In genomic region chr22:39529487-39529851, GRCh38 we compare ENCODE assay signal across 9 cellular contexts. TPM values are rescaled to one million over a fixed set of nuclear protein-coding genes. Genes with fewer than 3 reads are reported as not detected.
DNase-seq lines count a peak whose midpoint lies in the region; ATAC-seq and TF ChIP-seq lines count a peak whose summit lies in the region.
"Had no signal": no experiment of that assay in that cellular context is flagged by ENCODE, and none has a peak within 500 bp of the region (broad histone marks: within the 10 kb centered on the region; RNA-seq: fewer than 3 reads in every experiment).

No MANE protein-coding gene starts in this region.

- no peaks in the 10 kb centered on the region for H3K9me3 Mint-ChIP-seq in activated CD4-positive, alpha-beta T cell treated with anti-CD3 and anti-CD28 coated beads, Interleukin-2, amount 10 ng/mL, durations not matched to agents 7 days and 5 days
- H3K9me3 Mint-ChIP-seq in activated B cell treated with CpG ODN at 0.5 μM for 24 hours, result no peaks in the 10 kb centered on the region

- H3K4me3 ChIP-seq in subcutaneous abdominal adipose tissue (ENCODE audit: low read depth in 1 of 5, low read length in 5 of 5), result peak overlapping the region in 3 of 5 donors; percentile 3 to 42 (median 6)

- H3K9me3 ChIP-seq in subcutaneous abdominal adipose tissue (ENCODE audit: control insufficient read depth in 5 of 5, low read length in 5 of 5), result no peaks in the 10 kb centered on the region

- H3K4me1 Mint-ChIP-seq in activated CD4-positive, alpha-beta T cell treated with anti-CD3 and anti-CD28 coated beads, Interleukin-2, amount 10 ng/mL, durations not matched to agents 7 days and 5 days, result peaks cover 86% of the 10 kb centered on the region
- peaks cover 83% of the 10 kb centered on the region for H3K4me1 Mint-ChIP-seq in activated B cell treated with CpG ODN at 0.5 μM for 24 hours

- peak overlapping the region; percentile 52 for H3K4me3 Mint-ChIP-seq in activated CD4-positive, alpha-beta T cell treated with anti-CD3 and anti-CD28 coated beads, Interleukin-2, amount 10 ng/mL, durations not matched to agents 7 days and 5 days
- peak overlapping the region; percentile 74 for H3K4me3 Mint-ChIP-seq in activated B cell treated with CpG ODN at 0.5 μM for 24 hours

- no peaks in the 10 kb centered on the region for H3K27me3 Mint-ChIP-seq in activated CD4-positive, alpha-beta T cell treated with anti-CD3 and anti-CD28 coated beads, Interleukin-2, amount 10 ng/mL, durations not matched to agents 7 days and 5 days
- no peaks in the 10 kb centered on the region for H3K27me3 Mint-ChIP-seq in activated B cell treated with CpG ODN at 0.5 μM for 24 hours

- CTCF ChIA-PET in activated CD4-positive, alpha-beta T cell treated with anti-CD3 and anti-CD28 coated beads, Interleukin-2, amount 10 ng/mL, durations not matched to agents 7 days and 5 days (lab: Charles Lee), result interaction anchor here (0.6 to 11.4 kb wide), 37 partner anchors 9 to 819 kb away, joined by 3 to 216 read pairs (median 5); partner anchors contain the start of genes ATF4, CBX7, MIEF1 and RPL3
- CTCF ChIA-PET in activated B cell treated with CpG ODN at 0.5 μM for 24 hours (lab: Charles Lee), result interaction anchor here (0.7 to 4.8 kb wide), 37 partner anchors 9 to 818 kb away, joined by 3 to 42 read pairs (median 5); partner anchors contain the start of genes ATF4, RPL3, SYNGR1 and TAB1

- no peak for TF ChIP-seq CTCF in activated B cell treated with CpG ODN at 0.5 μM for 24 hours (IDR thresholded peaks at IDR 0.05)

- H3K36me3 Mint-ChIP-seq in activated CD4-positive, alpha-beta T cell treated with anti-CD3 and anti-CD28 coated beads, Interleukin-2, amount 10 ng/mL, durations not matched to agents 7 days and 5 days (ENCODE audit: low read depth), result peaks cover 55% of the 10 kb centered on the region
- peaks cover 59% of the 10 kb centered on the region for H3K36me3 Mint-ChIP-seq in activated B cell treated with CpG ODN at 0.5 μM for 24 hours (ENCODE audit: low read depth)

- H3K27me3 ChIP-seq in layer of hippocampus (ENCODE audit: control insufficient read depth, insufficient read depth, low read length) (no peaks in the 10 kb centered on the region), subcutaneous abdominal adipose tissue (ENCODE audit: control insufficient read depth in 5 of 5, insufficient read depth in 4 of 5, low read length in 5 of 5) (no peaks in the 10 kb centered on the region)

- H3K4me1 ChIP-seq in subcutaneous abdominal adipose tissue (ENCODE audit: control insufficient read depth in 5 of 5, insufficient read depth in 5 of 5, low read length in 5 of 5), result peaks cover 20 to 83% (median 70%) of the 10 kb centered on the region in 5 donors

- H3K27ac Mint-ChIP-seq in activated CD4-positive, alpha-beta T cell treated with anti-CD3 and anti-CD28 coated beads, Interleukin-2, amount 10 ng/mL, durations not matched to agents 7 days and 5 days, result peak overlapping the region; percentile 80
- H3K27ac Mint-ChIP-seq in activated B cell treated with CpG ODN at 0.5 μM for 24 hours, result peak overlapping the region; percentile 85

- intact Hi-C loops in activated B cell treated with CpG ODN at 0.5 μM for 24 hours (cut with micrococcal nuclease), result loop anchor here (1.0 to 2.0 kb wide), 5 partner anchors 34 to 359 kb away; partner anchors contain the start of gene TAB1

- no peak for ATAC-seq in activated B cell treated with CpG ODN at 0.5 μM for 24 hours (ENCODE audit: low read depth)
- ATAC-seq in HG02885 (IDR thresholded peaks at IDR 0.05; ENCODE audit: poor library complexity, unreplicated experiment), result no peak

- no peak for DNase-seq in activated CD4-positive, alpha-beta T cell treated with anti-CD3 and anti-CD28 coated beads, Interleukin-2, amount 10 ng/mL, durations not matched to agents 7 days and 5 days
- no peak for DNase-seq in activated CD4-positive, alpha-beta T cell treated with anti-CD3 and anti-CD28 coated beads, Interleukin-2, amount 50 U/mL, for 1 hour
- no peak for DNase-seq in activated B cell treated with CpG ODN at 0.5 μM for 24 hours
- DNase-seq in Kasumi-1 (lab: John Stamatoyannopoulos, UW), result no peak
- no peak for DNase-seq in NK-92 (lab: John Stamatoyannopoulos, UW; ENCODE audit: unreplicated experiment)
- DNase-seq: SIG-M5 had no signal

- peak overlapping the region in 1 of 5 donors; percentile 26 for H3K9ac ChIP-seq in subcutaneous abdominal adipose tissue (ENCODE audit: low read length in 5 of 5)

- H3K36me3 ChIP-seq in subcutaneous abdominal adipose tissue (ENCODE audit: control insufficient read depth in 5 of 5, insufficient read depth in 5 of 5, low read length in 5 of 5), result peaks cover 0 to 43% (median 25%) of the 10 kb centered on the region in 5 donors

- H3K27ac ChIP-seq in layer of hippocampus (ENCODE audit: low read depth, low read length) (peak overlapping the region; percentile 60), subcutaneous abdominal adipose tissue (ENCODE audit: low read depth, low read length) (peak overlapping the region; percentile 30)

- POLR2A ChIA-PET in activated CD4-positive, alpha-beta T cell treated with anti-CD3 and anti-CD28 coated beads, Interleukin-2, amount 10 ng/mL, durations not matched to agents 7 days and 5 days (lab: Charles Lee), result interaction anchor here (1.0 to 1.2 kb wide), 2 partner anchors 10 to 210 kb away, joined by 6 to 7 read pairs; partner anchors contain the start of genes ATF4 and RPL3
- POLR2A ChIA-PET in activated B cell treated with CpG ODN at 0.5 μM for 24 hours (lab: Charles Lee), result interaction anchor here (0.5 to 6.6 kb wide), 25 partner anchors 9 to 520 kb away, joined by 3 to 111 read pairs (median 4); partner anchors contain the start of genes ATF4, MIEF1, RPL3 and TAB1

RNA-seq across cellular contexts. Expression of gene RPS19BP1, which starts 3.1 kb away (rescaled TPM):
- 10 to 100 TPM; 51.8 to 69.3 TPM for total RNA-seq in activated CD4-positive, alpha-beta T cell treated with anti-CD3 and anti-CD28 coated beads, Interleukin-2, amount 10 ng/mL, durations not matched to agents 7 days and 5 days
- total RNA-seq in activated B cell treated with CpG ODN at 0.5 μM for 24 hours, result 67.7 and 79.0 TPM in 2 replicates

RNA-seq across cellular contexts. Expression of gene ATF4, which starts 9.1 kb away (rescaled TPM):
- 100 to 1,000 TPM; 372 to 437 TPM for total RNA-seq in activated CD4-positive, alpha-beta T cell treated with anti-CD3 and anti-CD28 coated beads, Interleukin-2, amount 10 ng/mL, durations not matched to agents 7 days and 5 days
- total RNA-seq in activated B cell treated with CpG ODN at 0.5 μM for 24 hours, result 363 and 368 TPM in 2 replicates

RNA-seq across cellular contexts. Expression of gene MIEF1, which starts 27.4 kb away (rescaled TPM):
- total RNA-seq in activated CD4-positive, alpha-beta T cell treated with anti-CD3 and anti-CD28 coated beads, Interleukin-2, amount 10 ng/mL, durations not matched to agents 7 days and 5 days, result 10 to 100 TPM; 34.8 to 40.0 TPM
- 38.2 and 41.3 TPM in 2 replicates for total RNA-seq in activated B cell treated with CpG ODN at 0.5 μM for 24 hours

RNA-seq across cellular contexts. Expression of gene CACNA1I, which starts 41.1 kb away (rescaled TPM):
- 1 to 10 TPM; 8.4 to 9.3 TPM for total RNA-seq in activated CD4-positive, alpha-beta T cell treated with anti-CD3 and anti-CD28 coated beads, Interleukin-2, amount 10 ng/mL, durations not matched to agents 7 days and 5 days
- not detected in 2 replicates for total RNA-seq in activated B cell treated with CpG ODN at 0.5 μM for 24 hours
